ENCODE assay signal across 8 cellular contexts in genomic region chr10:97234403-97234802, GRCh38. TPM values are rescaled to one million over a fixed set of nuclear protein-coding genes. Genes with fewer than 3 reads are reported as not detected.
DNase-seq lines count a peak whose midpoint lies in the region; ATAC-seq lines count a peak whose summit lies in the region.

No MANE protein-coding gene starts in this region.

- H3K4me3 Mint-ChIP-seq in activated T-helper 17 cell treated with anti-CD3 and anti-CD28 coated beads, Interleukin-2, amount 50 U/mL, for 72 hours: no peak overlapping the region

- no peaks in the 10 kb centered on the region for H3K27me3 Mint-ChIP-seq in activated T-helper 17 cell treated with anti-CD3 and anti-CD28 coated beads, Interleukin-2, amount 50 U/mL, for 72 hours

- intact Hi-C loops in left colon (cut with DNase I, micrococcal nuclease): no loop called here

- peak; percentile 63 for DNase-seq in NCI-H510A treated with DMSO at 0.1 percent for 48 hours (lab: John Stamatoyannopoulos, UW)
- DNase-seq in NCI-H510A (lab: John Stamatoyannopoulos, UW): no peak
- peak; percentile 0 for DNase-seq in NCI-H2081 treated with DMSO at 0.1 percent for 48 hours (lab: John Stamatoyannopoulos, UW)
- DNase-seq in amniotic stem cell (lab: John Stamatoyannopoulos, UW): peak; percentile 18
- no peak for DNase-seq in left colon
- DNase-seq in activated effector memory CD4-positive, alpha-beta T cell treated with Interleukin-2 at 50 U/mL for 16 hours: no peak
- no peak for DNase-seq in T-helper 9 cell

- peaks cover 52% of the 10 kb centered on the region for H3K36me3 Mint-ChIP-seq in activated T-helper 17 cell treated with anti-CD3 and anti-CD28 coated beads, Interleukin-2, amount 50 U/mL, for 72 hours (ENCODE audit: low read depth)

- peaks cover 3% of the 10 kb centered on the region for H3K4me1 Mint-ChIP-seq in activated T-helper 17 cell treated with anti-CD3 and anti-CD28 coated beads, Interleukin-2, amount 50 U/mL, for 72 hours

- no peaks in the 10 kb centered on the region for H3K9me3 Mint-ChIP-seq in activated T-helper 17 cell treated with anti-CD3 and anti-CD28 coated beads, Interleukin-2, amount 50 U/mL, for 72 hours

- ATAC-seq in left colon: peak; percentile 37
- ATAC-seq in activated T-helper 17 cell treated with anti-CD3 and anti-CD28 coated beads, Interleukin-2, amount 50 U/mL, for 72 hours (replicated peaks): no peak

- H3K27ac Mint-ChIP-seq in activated T-helper 17 cell treated with anti-CD3 and anti-CD28 coated beads, Interleukin-2, amount 50 U/mL, for 72 hours: no peak overlapping the region

RNA-seq across cellular contexts. Expression of gene SLIT1, which starts 48.6 kb away (rescaled TPM):
- under 1 TPM; 0.06 to 0.25 TPM for total RNA-seq in left colon
- total RNA-seq in activated T-helper 17 cell treated with anti-CD3 and anti-CD28 coated beads, Interleukin-2, amount 50 U/mL, for 72 hours: 1 to 10 TPM in 1 of 2 donors, under 1 TPM in 1; 0.56 to 2.0 TPM

RNA-seq across cellular contexts. Expression of gene ARHGAP19, which starts 58.0 kb away (rescaled TPM):
- total RNA-seq in left colon: 1 to 10 TPM; 6.4 to 6.8 TPM
- total RNA-seq in activated T-helper 17 cell treated with anti-CD3 and anti-CD28 coated beads, Interleukin-2, amount 50 U/mL, for 72 hours: 10 to 100 TPM; 44.6 to 46.4 TPM

Comparison
In these comparisons a context has a peak if more than half of its experiments do, and no peak if none do; other contexts are left out.
1. DNase-seq: peak in NCI-H510A treated with DMSO at 0.1 percent for 48 hours (single experiment), NCI-H2081 treated with DMSO at 0.1 percent for 48 hours (single experiment) and amniotic stem cell (single experiment); none in NCI-H510A (single experiment), left colon (0 of 2), activated effector memory CD4-positive, alpha-beta T cell treated with Interleukin-2 at 50 U/mL for 16 hours (single experiment) and T-helper 9 cell (single experiment).
2. RNA of gene ARHGAP19, which starts 58.0 kb away (total RNA-seq): 44.6 to 46.4 TPM in activated T-helper 17 cell treated with anti-CD3 and anti-CD28 coated beads, Interleukin-2, amount 50 U/mL, for 72 hours; 6.4 to 6.8 TPM in left colon; every median in the first group is over 4 times any median in the second.